8 cellular contexts compared by ENCODE assay signal in genomic region chr12:105109465-105110212, GRCh38.
A peak's percentile ranks its signal among the peaks of the same experiment; 100 is the strongest.
DNase-seq lines count a peak whose midpoint lies in the region; ATAC-seq and TF ChIP-seq lines count a peak whose summit lies in the region.

No MANE protein-coding gene starts in this region.

- H2AFZ ChIP-seq in SU-DHL-6 (ENCODE audit: low read depth, low read length, severe bottlenecking) = no peak overlapping the region

- peaks cover 22 to 26% of the 10 kb centered on the region in 2 donors for H3K36me3 Mint-ChIP-seq in stimulated activated naive B cell treated with anti-CD40 and anti-IgM and Interleukin-4, amounts not matched to agents 10 μg/mL and 1 μg/mL and 100 μg/mL, for 72 hours

- peak overlapping the region; percentile 87 for H3K4me2 ChIP-seq in SU-DHL-6 (ENCODE audit: low read depth, low read length, poor library complexity, severe bottlenecking)

- peaks cover 65% of the 10 kb centered on the region for H3K79me2 ChIP-seq in SU-DHL-6 (ENCODE audit: insufficient read depth, low read length)

- DNase-seq in HFF-Myc (ENCODE audit: extremely low read depth, low read depth) (no peak), foreskin fibroblast (peak in 1 of 2 donors; percentile 35), NCI-H526 treated with DMSO at 0.1 percent for 48 hours (lab: John Stamatoyannopoulos, UW) (no peak), anterior cingulate cortex (lab: John Stamatoyannopoulos, UW) (no peak), NK-92 (lab: John Stamatoyannopoulos, UW; ENCODE audit: unreplicated experiment) (no peak)
- DNase-seq in stimulated activated naive B cell treated with anti-CD40 and anti-IgM and Interleukin-4, amounts not matched to agents 10 μg/mL and 1 μg/mL and 100 μg/mL, for 72 hours = no peak

- H3K27me3 Mint-ChIP-seq in stimulated activated naive B cell treated with anti-CD40 and anti-IgM and Interleukin-4, amounts not matched to agents 10 μg/mL and 1 μg/mL and 100 μg/mL, for 72 hours = no peaks in the 10 kb centered on the region

- peak overlapping the region; percentile 76 for H3K4me3 ChIP-seq in GM08714 (ENCODE audit: low read length)
- peak overlapping the region; percentile 74 for H3K4me3 ChIP-seq in HFF-Myc (replicated peaks; ENCODE audit: low read depth, low read length)
- peak overlapping the region; percentile 80 for H3K4me3 ChIP-seq in SU-DHL-6 (ENCODE audit: insufficient read depth, low read length, poor library complexity, severe bottlenecking)
- peak overlapping the region; percentile 87 to 93 for H3K4me3 ChIP-seq in foreskin fibroblast (ENCODE audit: low read depth in 1 of 2, low read length in 2 of 2)

- peaks cover 12% of the 10 kb centered on the region for H3F3A ChIP-seq in SU-DHL-6 (ENCODE audit: insufficient read depth)

- TF ChIP-seq CTCF in HFF-Myc (IDR thresholded peaks at IDR 0.05; ENCODE audit: low read depth, low read length, missing control alignments) = no peak
- TF ChIP-seq CTCF in SU-DHL-6 (IDR thresholded peaks at IDR 0.05; ENCODE audit: insufficient read depth, low read length, poor library complexity, severe bottlenecking) = no peak
- TF ChIP-seq CTCF in foreskin fibroblast (IDR thresholded peaks at IDR 0.05; ENCODE audit: low read depth, low read length) = no peak

- H3K27me3 ChIP-seq in SU-DHL-6 (ENCODE audit: low read length) = no peaks in the 10 kb centered on the region

- H3K9me3 ChIP-seq in SU-DHL-6 (ENCODE audit: insufficient read depth, low read length) = peaks cover 4% of the 10 kb centered on the region; the same call in 1 of the 2 replicates

- peaks cover 32% of the 10 kb centered on the region for H3K36me3 ChIP-seq in SU-DHL-6 (ENCODE audit: low read length)

- no peaks in the 10 kb centered on the region; the same call in 1 of the 2 replicates for H4K20me1 ChIP-seq in SU-DHL-6 (ENCODE audit: low read depth, low read length)

- H3K9me3 Mint-ChIP-seq in stimulated activated naive B cell treated with anti-CD40 and anti-IgM and Interleukin-4, amounts not matched to agents 10 μg/mL and 1 μg/mL and 100 μg/mL, for 72 hours = peaks cover 2% of the 10 kb centered on the region in 2 donors

- ATAC-seq in stimulated activated naive B cell treated with anti-CD40 and anti-IgM and Interleukin-4, amounts not matched to agents 10 μg/mL and 1 μg/mL and 100 μg/mL, for 72 hours (replicated peaks) = peak; percentile 16 to 28

- peak overlapping the region; percentile 96 to 98 for H3K4me3 Mint-ChIP-seq in stimulated activated naive B cell treated with anti-CD40 and anti-IgM and Interleukin-4, amounts not matched to agents 10 μg/mL and 1 μg/mL and 100 μg/mL, for 72 hours

- H3K27ac Mint-ChIP-seq in stimulated activated naive B cell treated with anti-CD40 and anti-IgM and Interleukin-4, amounts not matched to agents 10 μg/mL and 1 μg/mL and 100 μg/mL, for 72 hours = peak overlapping the region; percentile 98

- peak overlapping the region; percentile 89 for H3K27ac ChIP-seq in SU-DHL-6 (ENCODE audit: low read depth, low read length)

- peaks cover 13 to 44% of the 10 kb centered on the region in 2 donors for H3K4me1 Mint-ChIP-seq in stimulated activated naive B cell treated with anti-CD40 and anti-IgM and Interleukin-4, amounts not matched to agents 10 μg/mL and 1 μg/mL and 100 μg/mL, for 72 hours

- H3K9ac ChIP-seq in SU-DHL-6 (ENCODE audit: low read length) = peak overlapping the region; percentile 86

- no peaks in the 10 kb centered on the region for H3K9me2 ChIP-seq in SU-DHL-6 (replicated peaks; ENCODE audit: insufficient read depth, low read length)
